Comparison of ENCODE assay signal across 1 cellular context in the genomic region with DNA sequence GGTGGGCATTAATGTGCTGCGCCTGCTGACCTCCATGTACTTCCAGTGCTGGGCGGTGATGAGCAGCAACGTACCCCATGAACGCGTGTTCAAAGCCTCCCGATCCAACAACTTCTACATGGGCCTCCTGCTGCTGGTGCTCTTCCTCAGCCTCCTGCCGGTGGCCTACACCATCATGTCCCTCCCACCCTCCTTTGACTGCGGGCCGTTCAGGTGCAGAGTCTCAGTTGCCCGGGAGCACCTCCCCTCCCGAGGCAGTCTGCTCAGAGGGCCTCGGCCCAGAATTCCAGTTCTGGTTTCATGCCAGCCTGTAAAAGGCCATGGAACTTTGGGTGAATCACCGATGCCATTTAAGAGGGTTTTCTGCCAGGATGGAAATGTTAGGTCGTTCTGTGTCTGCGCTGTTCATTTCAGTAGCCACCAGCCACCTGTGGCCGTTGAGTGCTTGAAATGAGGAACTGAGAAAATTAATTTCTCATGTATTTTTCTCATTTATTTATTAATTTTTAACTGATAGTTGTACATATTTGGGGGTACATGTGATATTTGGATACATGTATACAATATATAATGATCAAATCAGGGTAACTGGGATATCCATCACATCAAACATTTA.
TF ChIP-seq lines count a peak whose summit lies in the region.

No MANE protein-coding gene starts in this region.

TF ChIP-seq in GM12878, 131 proteins besides CTCF, POLR2A, EP300 and RAD21 (continues in another document):
- no peak for TF ChIP-seq SMARCA5 (IDR thresholded peaks at IDR 0.05)
- TF ChIP-seq E2F8 (IDR thresholded peaks at IDR 0.05; ENCODE audit: low read depth, partially characterized antibody): no peak
- TF ChIP-seq ZNF274 (IDR thresholded peaks at IDR 0.05; ENCODE audit: insufficient read depth, insufficient read length): no peak
- TF ChIP-seq BRCA1 (IDR thresholded peaks at IDR 0.05; ENCODE audit: low read depth, low read length): no peak
- TF ChIP-seq KAT2A (conservative IDR thresholded peaks at IDR 0.05; ENCODE audit: control insufficient read depth, low read depth, low read length): no peak
- TF ChIP-seq PBX3 (IDR thresholded peaks at IDR 0.05; ENCODE audit: insufficient replicate concordance, low read depth, low read length): no peak
- TF ChIP-seq IRF4 (IDR thresholded peaks at IDR 0.05; ENCODE audit: low read depth, low read length): peak; percentile 46; the same call in 1 of the 2 replicates
- no peak for TF ChIP-seq CHD2 (IDR thresholded peaks at IDR 0.05; ENCODE audit: borderline replicate concordance, low read depth, low read length)
- TF ChIP-seq CEBPB (IDR thresholded peaks at IDR 0.05; ENCODE audit: borderline replicate concordance in 1 of 2, low read depth in 2 of 2, low read length in 2 of 2): no peak
- TF ChIP-seq CHD4 (IDR thresholded peaks at IDR 0.05): no peak
- TF ChIP-seq SPI1 (IDR thresholded peaks at IDR 0.05; ENCODE audit: borderline replicate concordance, insufficient read depth, low read depth, low read length): peak; percentile 86
- TF ChIP-seq TCF12 (IDR thresholded peaks at IDR 0.05; ENCODE audit: low read depth, low read length): peak; percentile 36; the same call in 1 of the 2 replicates
- TF ChIP-seq PAX8 (IDR thresholded peaks at IDR 0.05): no peak
- no peak for TF ChIP-seq ZNF384 (IDR thresholded peaks at IDR 0.05; ENCODE audit: borderline replicate concordance, low read depth, low read length)
- no peak for TF ChIP-seq NFYA (IDR thresholded peaks at IDR 0.05; ENCODE audit: borderline replicate concordance, low read depth, low read length)
- TF ChIP-seq IKZF1 (conservative IDR thresholded peaks at IDR 0.05): 0 out of 2 replicates have a peak, but pooled peaks have one; percentile 27
- TF ChIP-seq CBX5 (IDR thresholded peaks at IDR 0.05; ENCODE audit: low read depth): no peak
- no peak for TF ChIP-seq ZZZ3 (IDR thresholded peaks at IDR 0.05; ENCODE audit: control insufficient read depth, insufficient read length, low read depth)
- TF ChIP-seq SKIL (IDR thresholded peaks at IDR 0.05; ENCODE audit: low read depth, poor library complexity, severe bottlenecking): no peak
- TF ChIP-seq HCFC1 (IDR thresholded peaks at IDR 0.05; ENCODE audit: low read length): no peak
- TF ChIP-seq NFIC (IDR thresholded peaks at IDR 0.05; ENCODE audit: low read depth, low read length): no peak
- peak; percentile 44; the same call in 1 of the 2 replicates for TF ChIP-seq DPF2 (IDR thresholded peaks at IDR 0.05)
- TF ChIP-seq NFXL1 (IDR thresholded peaks at IDR 0.05; ENCODE audit: borderline replicate concordance): no peak
- no peak for TF ChIP-seq ZSCAN29 (IDR thresholded peaks at IDR 0.05)
- TF ChIP-seq, protein P1, sequence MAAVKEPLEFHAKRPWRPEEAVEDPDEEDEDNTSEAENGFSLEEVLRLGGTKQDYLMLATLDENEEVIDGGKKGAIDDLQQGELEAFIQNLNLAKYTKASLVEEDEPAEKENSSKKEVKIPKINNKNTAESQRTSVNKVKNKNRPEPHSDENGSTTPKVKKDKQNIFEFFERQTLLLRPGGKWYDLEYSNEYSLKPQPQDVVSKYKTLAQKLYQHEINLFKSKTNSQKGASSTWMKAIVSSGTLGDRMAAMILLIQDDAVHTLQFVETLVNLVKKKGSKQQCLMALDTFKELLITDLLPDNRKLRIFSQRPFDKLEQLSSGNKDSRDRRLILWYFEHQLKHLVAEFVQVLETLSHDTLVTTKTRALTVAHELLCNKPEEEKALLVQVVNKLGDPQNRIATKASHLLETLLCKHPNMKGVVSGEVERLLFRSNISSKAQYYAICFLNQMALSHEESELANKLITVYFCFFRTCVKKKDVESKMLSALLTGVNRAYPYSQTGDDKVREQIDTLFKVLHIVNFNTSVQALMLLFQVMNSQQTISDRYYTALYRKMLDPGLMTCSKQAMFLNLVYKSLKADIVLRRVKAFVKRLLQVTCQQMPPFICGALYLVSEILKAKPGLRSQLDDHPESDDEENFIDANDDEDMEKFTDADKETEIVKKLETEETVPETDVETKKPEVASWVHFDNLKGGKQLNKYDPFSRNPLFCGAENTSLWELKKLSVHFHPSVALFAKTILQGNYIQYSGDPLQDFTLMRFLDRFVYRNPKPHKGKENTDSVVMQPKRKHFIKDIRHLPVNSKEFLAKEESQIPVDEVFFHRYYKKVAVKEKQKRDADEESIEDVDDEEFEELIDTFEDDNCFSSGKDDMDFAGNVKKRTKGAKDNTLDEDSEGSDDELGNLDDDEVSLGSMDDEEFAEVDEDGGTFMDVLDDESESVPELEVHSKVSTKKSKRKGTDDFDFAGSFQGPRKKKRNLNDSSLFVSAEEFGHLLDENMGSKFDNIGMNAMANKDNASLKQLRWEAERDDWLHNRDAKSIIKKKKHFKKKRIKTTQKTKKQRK (IDR thresholded peaks at IDR 0.05; ENCODE audit: low read depth, low read length): no peak
- no peak for TF ChIP-seq KDM1A (IDR thresholded peaks at IDR 0.05; ENCODE audit: borderline replicate concordance)
- TF ChIP-seq CUX1 (IDR thresholded peaks at IDR 0.05; ENCODE audit: insufficient replicate concordance, low read depth, low read length): no peak
- no peak for TF ChIP-seq ZBTB11 (CRISPR knock-in tag; IDR thresholded peaks at IDR 0.05)
- TF ChIP-seq ASH2L (IDR thresholded peaks at IDR 0.05; ENCODE audit: borderline replicate concordance, low read depth): no peak
- TF ChIP-seq, protein P2, sequence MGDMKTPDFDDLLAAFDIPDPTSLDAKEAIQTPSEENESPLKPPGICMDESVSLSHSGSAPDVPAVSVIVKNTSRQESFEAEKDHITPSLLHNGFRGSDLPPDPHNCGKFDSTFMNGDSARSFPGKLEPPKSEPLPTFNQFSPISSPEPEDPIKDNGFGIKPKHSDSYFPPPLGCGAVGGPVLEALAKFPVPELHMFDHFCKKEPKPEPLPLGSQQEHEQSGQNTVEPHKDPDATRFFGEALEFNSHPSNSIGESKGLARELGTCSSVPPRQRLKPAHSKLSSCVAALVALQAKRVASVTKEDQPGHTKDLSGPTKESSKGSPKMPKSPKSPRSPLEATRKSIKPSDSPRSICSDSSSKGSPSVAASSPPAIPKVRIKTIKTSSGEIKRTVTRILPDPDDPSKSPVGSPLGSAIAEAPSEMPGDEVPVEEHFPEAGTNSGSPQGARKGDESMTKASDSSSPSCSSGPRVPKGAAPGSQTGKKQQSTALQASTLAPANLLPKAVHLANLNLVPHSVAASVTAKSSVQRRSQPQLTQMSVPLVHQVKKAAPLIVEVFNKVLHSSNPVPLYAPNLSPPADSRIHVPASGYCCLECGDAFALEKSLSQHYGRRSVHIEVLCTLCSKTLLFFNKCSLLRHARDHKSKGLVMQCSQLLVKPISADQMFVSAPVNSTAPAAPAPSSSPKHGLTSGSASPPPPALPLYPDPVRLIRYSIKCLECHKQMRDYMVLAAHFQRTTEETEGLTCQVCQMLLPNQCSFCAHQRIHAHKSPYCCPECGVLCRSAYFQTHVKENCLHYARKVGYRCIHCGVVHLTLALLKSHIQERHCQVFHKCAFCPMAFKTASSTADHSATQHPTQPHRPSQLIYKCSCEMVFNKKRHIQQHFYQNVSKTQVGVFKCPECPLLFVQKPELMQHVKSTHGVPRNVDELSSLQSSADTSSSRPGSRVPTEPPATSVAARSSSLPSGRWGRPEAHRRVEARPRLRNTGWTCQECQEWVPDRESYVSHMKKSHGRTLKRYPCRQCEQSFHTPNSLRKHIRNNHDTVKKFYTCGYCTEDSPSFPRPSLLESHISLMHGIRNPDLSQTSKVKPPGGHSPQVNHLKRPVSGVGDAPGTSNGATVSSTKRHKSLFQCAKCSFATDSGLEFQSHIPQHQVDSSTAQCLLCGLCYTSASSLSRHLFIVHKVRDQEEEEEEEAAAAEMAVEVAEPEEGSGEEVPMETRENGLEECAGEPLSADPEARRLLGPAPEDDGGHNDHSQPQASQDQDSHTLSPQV (IDR thresholded peaks at IDR 0.05): no peak
- TF ChIP-seq BACH1 (IDR thresholded peaks at IDR 0.05; ENCODE audit: borderline replicate concordance): no peak
